Comparison of ENCODE assay signal across 31 cellular contexts in the genomic region with DNA sequence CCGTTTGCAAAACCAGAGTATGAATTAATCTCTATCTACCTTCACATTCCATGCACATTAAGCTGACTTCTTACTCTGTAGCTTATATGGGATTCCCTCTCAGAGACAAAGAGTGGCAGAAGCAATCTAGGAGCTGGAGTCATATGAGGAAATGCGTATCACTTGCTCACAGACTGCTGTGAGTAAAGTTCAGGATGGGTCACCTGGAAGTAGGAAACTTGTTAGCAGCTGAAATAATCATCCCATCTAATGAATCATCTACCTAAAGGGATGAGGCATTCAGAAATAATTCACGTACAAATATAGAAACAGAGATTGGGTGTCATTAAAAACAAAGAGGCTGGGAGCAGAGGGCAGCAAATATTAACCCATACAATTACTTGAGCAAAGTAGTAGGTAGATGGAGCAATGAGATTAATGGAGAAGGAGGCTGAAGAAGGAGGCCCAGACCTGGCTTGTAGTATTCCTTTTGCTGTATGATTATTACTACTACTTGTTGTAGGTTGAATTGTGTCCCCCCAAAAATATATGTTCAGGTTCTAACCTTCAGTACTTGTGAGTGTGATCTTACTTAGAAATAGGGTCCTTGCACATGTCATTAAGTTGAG.
DNase-seq lines count a peak whose midpoint lies in the region; ATAC-seq, FAIRE-seq and TF ChIP-seq lines count a peak whose summit lies in the region.
"Had no signal": no experiment of that assay in that cellular context is flagged by ENCODE, and none has a peak within 500 bp of the region (broad histone marks: within the 10 kb centered on the region; RNA-seq: fewer than 3 reads in every experiment).

No MANE protein-coding gene starts in this region.

- FAIRE-seq in bronchial epithelial cell (lab: Jason Lieb, UNC): no peak
- FAIRE-seq in keratinocyte (lab: Jason Lieb, UNC): peak; percentile 93
- FAIRE-seq: frontal cortex, H1 had no signal

- H3K27ac Mint-ChIP-seq in stimulated activated naive B cell treated with anti-CD40 and anti-IgM and Interleukin-4, amounts not matched to agents 10 μg/mL and 1 μg/mL and 100 μg/mL, for 72 hours: no peak overlapping the region
- H3K27ac Mint-ChIP-seq: activated CD4-positive, alpha-beta T cell treated with anti-CD3 and anti-CD28 coated beads for 36 hours; activated naive CD8-positive, alpha-beta T cell treated with anti-CD3 and anti-CD28 coated beads for 36 hours; CD4-positive, alpha-beta T cell; naive thymus-derived CD8-positive, alpha-beta T cell had no signal

- peak overlapping the region; percentile 45 for H2AFZ ChIP-seq in keratinocyte (ENCODE audit: control insufficient read depth, low read length)

- H3K4me3 ChIP-seq in bronchial epithelial cell (ENCODE audit: low read depth, low read length): no peak overlapping the region
- H3K4me3 ChIP-seq in keratinocyte (ENCODE audit: control insufficient read depth in 2 of 3, extremely low read depth in 1 of 3, insufficient read depth in 2 of 3, low read depth in 1 of 3, low read length in 3 of 3): no peak overlapping the region
- H3K4me3 ChIP-seq: esophagus muscularis mucosa, skin epidermis, stomach, tibial artery had no signal

- TF ChIP-seq CTCF in bronchial epithelial cell (IDR thresholded peaks at IDR 0.05; ENCODE audit: insufficient read depth, low read length, severe bottlenecking): no peak
- no peak for TF ChIP-seq CTCF in keratinocyte (optimal IDR thresholded peaks at IDR 0.05 in 1 of 3, IDR thresholded peaks at IDR 0.05 in 1 of 3, conservative IDR thresholded peaks at IDR 0.05 in 1 of 3; ENCODE audit: extremely low read depth in 1 of 3, insufficient read depth in 2 of 3, low read length in 3 of 3)

- dilution Hi-C loops in keratinocyte (cut with MboI; ENCODE audit: extremely low pct_ligation_motif_present, low sequenced_read_pairs): no loop called here

- H3K4me1 Mint-ChIP-seq in stimulated activated naive B cell treated with anti-CD40 and anti-IgM and Interleukin-4, amounts not matched to agents 10 μg/mL and 1 μg/mL and 100 μg/mL, for 72 hours: no peaks in the 10 kb centered on the region
- H3K4me1 Mint-ChIP-seq: activated CD4-positive, alpha-beta T cell treated with anti-CD3 and anti-CD28 coated beads for 36 hours; activated naive CD8-positive, alpha-beta T cell treated with anti-CD3 and anti-CD28 coated beads for 36 hours; naive thymus-derived CD8-positive, alpha-beta T cell had no signal

- no peak overlapping the region for H3K4me2 ChIP-seq in keratinocyte (ENCODE audit: control insufficient read depth, extremely low read depth, insufficient read depth, low read depth, low read length)

- no peaks in the 10 kb centered on the region for H4K20me1 ChIP-seq in keratinocyte (ENCODE audit: control insufficient read depth, extremely low read depth, insufficient read depth, low read length)

- no peak overlapping the region for H3K9ac ChIP-seq in keratinocyte (ENCODE audit: control insufficient read depth, extremely low read depth, insufficient read depth, low read length)

- no peaks in the 10 kb centered on the region for H3K27me3 Mint-ChIP-seq in stimulated activated naive B cell treated with anti-CD40 and anti-IgM and Interleukin-4, amounts not matched to agents 10 μg/mL and 1 μg/mL and 100 μg/mL, for 72 hours
- H3K27me3 Mint-ChIP-seq: activated CD4-positive, alpha-beta T cell treated with anti-CD3 and anti-CD28 coated beads for 36 hours; activated naive CD8-positive, alpha-beta T cell treated with anti-CD3 and anti-CD28 coated beads for 36 hours; CD4-positive, alpha-beta T cell; naive thymus-derived CD8-positive, alpha-beta T cell had no signal

- no peak for ATAC-seq in stimulated activated naive B cell treated with anti-CD40 and anti-IgM and Interleukin-4, amounts not matched to agents 10 μg/mL and 1 μg/mL and 100 μg/mL, for 72 hours (replicated peaks)
- ATAC-seq: activated CD4-positive, alpha-beta T cell treated with anti-CD3 and anti-CD28 coated beads for 36 hours; naive thymus-derived CD8-positive, alpha-beta T cell had no signal

- DNase-seq in A172 (ENCODE audit: low spot score) (peak; percentile 41), M059J (ENCODE audit: low read depth) (peak; percentile 53), bronchial epithelial cell (ENCODE audit: low read depth) (peak; percentile 99), keratinocyte (ENCODE audit: low read depth, low spot score) (peak; percentile 49), Kasumi-1 (lab: John Stamatoyannopoulos, UW) (no peak), T-helper 9 cell (no peak), NCI-H526 treated with DMSO at 0.1 percent for 48 hours (lab: John Stamatoyannopoulos, UW) (no peak)
- DNase-seq in stimulated activated naive B cell treated with anti-CD40 and anti-IgM and Interleukin-4, amounts not matched to agents 10 μg/mL and 1 μg/mL and 100 μg/mL, for 72 hours: no peak
- DNase-seq: 8988T; activated CD4-positive, alpha-beta T cell treated with anti-CD3 and anti-CD28 coated beads for 36 hours; activated CD8-positive, alpha-beta memory T cell treated with anti-CD3 and anti-CD28 coated beads for 24 hours; activated effector memory CD4-positive, alpha-beta T cell treated with Interleukin-2 at 50 U/mL for 16 hours; activated naive CD8-positive, alpha-beta T cell treated with anti-CD3 and anti-CD28 coated beads for 36 hours; CD4-positive, alpha-beta T cell; cerebellar nuclear complex; DMS 273 treated with DMSO at 0.1 percent for 48 hours; hippocampal formation; IMR-90; naive thymus-derived CD8-positive, alpha-beta T cell; NCI-H1092 treated with DMSO at 0.1 percent for 48 hours; NCI-H2029; NCI-H345; NCI-H774; Right ventricle myocardium superior; stomach; tibial artery had no signal

- H3K9me1 ChIP-seq in keratinocyte (ENCODE audit: control insufficient read depth, extremely low read depth, insufficient read depth, low read length): no peaks in the 10 kb centered on the region

- H3K4me1 ChIP-seq in keratinocyte (ENCODE audit: control insufficient read depth, extremely low read depth, insufficient read depth, low read length): peaks cover 6% of the 10 kb centered on the region
- H3K4me1 ChIP-seq: esophagus muscularis mucosa, stomach, tibial artery had no signal

- H3K27ac ChIP-seq in keratinocyte (ENCODE audit: control insufficient read depth, insufficient read depth, low read length): peak overlapping the region; percentile 39
- H3K27ac ChIP-seq: esophagus muscularis mucosa, HL-60, skin epidermis, stomach, tibial artery had no signal

- no peaks in the 10 kb centered on the region for H3K79me2 ChIP-seq in keratinocyte (ENCODE audit: control insufficient read depth, insufficient read depth, low read length)

- no peak overlapping the region for H3K4me3 Mint-ChIP-seq in stimulated activated naive B cell treated with anti-CD40 and anti-IgM and Interleukin-4, amounts not matched to agents 10 μg/mL and 1 μg/mL and 100 μg/mL, for 72 hours
- H3K4me3 Mint-ChIP-seq: activated CD4-positive, alpha-beta T cell treated with anti-CD3 and anti-CD28 coated beads for 36 hours; activated naive CD8-positive, alpha-beta T cell treated with anti-CD3 and anti-CD28 coated beads for 36 hours; CD4-positive, alpha-beta T cell; naive thymus-derived CD8-positive, alpha-beta T cell had no signal

- no peaks in the 10 kb centered on the region for H3K9me3 ChIP-seq in keratinocyte (ENCODE audit: control insufficient read depth, low read depth, low read length)
- H3K9me3 ChIP-seq: esophagus muscularis mucosa, stomach, tibial artery had no signal

- H3K27me3 ChIP-seq in bronchial epithelial cell (ENCODE audit: control insufficient read depth, insufficient read depth, low read length) (no peaks in the 10 kb centered on the region), keratinocyte (ENCODE audit: control insufficient read depth, extremely low read depth, insufficient read depth, low read length) (no peaks in the 10 kb centered on the region)
- H3K27me3 ChIP-seq: esophagus muscularis mucosa, stomach, tibial artery had no signal

- no peaks in the 10 kb centered on the region for H3K36me3 Mint-ChIP-seq in stimulated activated naive B cell treated with anti-CD40 and anti-IgM and Interleukin-4, amounts not matched to agents 10 μg/mL and 1 μg/mL and 100 μg/mL, for 72 hours
- H3K36me3 Mint-ChIP-seq: activated naive CD8-positive, alpha-beta T cell treated with anti-CD3 and anti-CD28 coated beads for 36 hours; naive thymus-derived CD8-positive, alpha-beta T cell had no signal

- H3K36me3 ChIP-seq in bronchial epithelial cell (ENCODE audit: control insufficient read depth, insufficient read depth, low read length) (no peaks in the 10 kb centered on the region), keratinocyte (ENCODE audit: control insufficient read depth in 2 of 2, extremely low read depth in 1 of 2, insufficient read depth in 2 of 2, low read length in 2 of 2) (no peaks in the 10 kb centered on the region)
- H3K36me3 ChIP-seq: esophagus muscularis mucosa, stomach, tibial artery had no signal

- H3K9me3 Mint-ChIP-seq in stimulated activated naive B cell treated with anti-CD40 and anti-IgM and Interleukin-4, amounts not matched to agents 10 μg/mL and 1 μg/mL and 100 μg/mL, for 72 hours: peaks cover 3 to 6% of the 10 kb centered on the region in 2 donors

Comparison
In these comparisons a context has a peak if more than half of its experiments do, and no peak if none do; other contexts are left out.
1. DNase-seq: peak in A172 (single experiment), M059J (single experiment), bronchial epithelial cell (single experiment) and keratinocyte (single experiment); none in Kasumi-1 (0 of 2), stimulated activated naive B cell treated with anti-CD40 and anti-IgM and Interleukin-4, amounts not matched to agents 10 μg/mL and 1 μg/mL and 100 μg/mL, for 72 hours (single experiment), T-helper 9 cell (single experiment) and NCI-H526 treated with DMSO at 0.1 percent for 48 hours (single experiment).